ENCODE assay signal across 27 cellular contexts in the genomic region with DNA sequence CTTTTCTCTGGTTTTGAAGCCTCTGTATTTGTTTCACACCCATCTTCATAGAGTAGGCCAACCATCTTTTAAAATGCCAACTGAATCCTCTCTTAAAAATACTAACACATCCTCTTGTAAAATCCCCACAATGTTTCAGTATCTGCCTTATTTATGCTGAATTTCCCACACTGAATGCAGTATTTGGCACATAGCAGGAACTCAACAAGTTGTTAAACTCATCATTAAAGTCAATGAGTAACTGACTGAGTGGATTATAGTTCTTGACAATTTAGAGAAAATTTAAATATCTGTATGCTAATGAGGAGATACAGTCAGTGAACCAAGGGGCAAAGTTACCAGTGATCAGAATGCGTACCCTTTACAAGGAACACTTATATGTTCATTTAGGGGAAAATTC.
A peak's percentile ranks its signal among the peaks of the same experiment; 100 is the strongest.
DNase-seq lines count a peak whose midpoint lies in the region; ATAC-seq and TF ChIP-seq lines count a peak whose summit lies in the region.
"Had no signal": no experiment of that assay in that cellular context is flagged by ENCODE, and none has a peak within 500 bp of the region (broad histone marks: within the 10 kb centered on the region; RNA-seq: fewer than 3 reads in every experiment).

No MANE protein-coding gene starts in this region.

- H3K9me3 Mint-ChIP-seq in mesothelial cell of epicardium (peaks cover 4% of the 10 kb centered on the region), Calu3 (ENCODE audit: low read depth, unreplicated experiment) (peaks cover 2% of the 10 kb centered on the region)

- H3K4me3 Mint-ChIP-seq in mesothelial cell of epicardium (no peak overlapping the region), Calu3 (ENCODE audit: low read depth, unreplicated experiment) (no peak overlapping the region)
- H3K4me3 Mint-ChIP-seq: CD8-positive, alpha-beta memory T cell had no signal

- no peaks in the 10 kb centered on the region for H3K79me2 ChIP-seq in smooth muscle cell (ENCODE audit: low read depth)

- H2AFZ ChIP-seq in smooth muscle cell (ENCODE audit: low read depth), result peak overlapping the region; percentile 56
- H2AFZ ChIP-seq: GM23248 had no signal

- H3K27me3 ChIP-seq in HUES64 (ENCODE audit: insufficient read depth, low read length) (no peaks in the 10 kb centered on the region), smooth muscle cell (ENCODE audit: low read depth) (no peaks in the 10 kb centered on the region)
- H3K27me3 ChIP-seq: SJCRH30 had no signal

- H4K20me1 ChIP-seq in smooth muscle cell (ENCODE audit: low read depth), result no peaks in the 10 kb centered on the region

- H3F3A ChIP-seq in smooth muscle cell (ENCODE audit: low read depth), result peaks cover 3% of the 10 kb centered on the region

- no peaks in the 10 kb centered on the region for H3K9me3 ChIP-seq in HUES64 (ENCODE audit: insufficient read depth, low read depth, low read length)
- no peaks in the 10 kb centered on the region for H3K9me3 ChIP-seq in smooth muscle cell (replicated peaks; ENCODE audit: low read depth)
- H3K9me3 ChIP-seq: SJCRH30 had no signal

- DNase-seq in epithelial cell of proximal tubule (ENCODE audit: low read depth) (peak; percentile 16), mesothelial cell of epicardium (ENCODE audit: low spot score in 2 of 2, unreplicated experiment in 2 of 2) (no peak), smooth muscle cell (lab: John Stamatoyannopoulos, UW; ENCODE audit: unreplicated experiment) (no peak), Calu3 (no peak), NCI-H1694 (lab: John Stamatoyannopoulos, UW) (no peak), CD1c-positive myeloid dendritic cell (ENCODE audit: extremely low spot score) (no peak)
- DNase-seq: C1 segment of cervical spinal cord; CD8-positive, alpha-beta memory T cell; DMS153; DND-41; GM23248; HCEC 1CT; KBM-7; MV-4-11; NCI-H1105 treated with DMSO at 0.1 percent for 48 hours; NCI-H146; NCI-H2029; NCI-H446; NCI-H524 treated with DMSO at 0.1 percent for 48 hours; NCI-H82; NK-92 treated with Interleukin-12 subunit alpha and Interleukin-12 subunit beta, amount 100 ng/mL, for 24 hours; PC-3; SJCRH30 had no signal

- H3K4me3 ChIP-seq in HUES64 (ENCODE audit: low read length) (no peak overlapping the region), epithelial cell of proximal tubule (ENCODE audit: low read depth, low read length) (no peak overlapping the region), smooth muscle cell (no peak overlapping the region)
- H3K4me3 ChIP-seq: GM23248, SJCRH30 had no signal

- H3K27ac Mint-ChIP-seq in mesothelial cell of epicardium (peak overlapping the region; percentile 8), Calu3 (ENCODE audit: unreplicated experiment) (no peak overlapping the region)
- H3K27ac Mint-ChIP-seq: CD8-positive, alpha-beta memory T cell had no signal

- peak overlapping the region; percentile 53; the same call in 1 of the 2 replicates for H3K27ac ChIP-seq in HUES64 (ENCODE audit: low read depth, low read length)
- no peak overlapping the region for H3K27ac ChIP-seq in smooth muscle cell (ENCODE audit: low read depth)
- H3K27ac ChIP-seq: GM23248, SJCRH30 had no signal

- H3K9ac ChIP-seq in HUES64 (ENCODE audit: low read depth, low read length) (no peak overlapping the region), smooth muscle cell (ENCODE audit: low read depth) (no peak overlapping the region)
- H3K9ac ChIP-seq: GM23248 had no signal

- H3K27me3 Mint-ChIP-seq in mesothelial cell of epicardium (ENCODE audit: low read depth) (no peaks in the 10 kb centered on the region), Calu3 (ENCODE audit: unreplicated experiment) (no peaks in the 10 kb centered on the region)
- H3K27me3 Mint-ChIP-seq: CD8-positive, alpha-beta memory T cell had no signal

- no peak for TF ChIP-seq CTCF in epithelial cell of proximal tubule (conservative IDR thresholded peaks at IDR 0.05; ENCODE audit: low read depth, low read length)
- no peak for TF ChIP-seq CTCF in mesothelial cell of epicardium (IDR thresholded peaks at IDR 0.05; ENCODE audit: unreplicated experiment)
- no peak for TF ChIP-seq CTCF in smooth muscle cell (IDR thresholded peaks at IDR 0.05; ENCODE audit: borderline replicate concordance, insufficient read depth, poor library complexity, severe bottlenecking)
- TF ChIP-seq CTCF in Calu3 (IDR thresholded peaks at IDR 0.05; ENCODE audit: unreplicated experiment), result no peak

- WGBS in HUES64, result 100% methylated on average over 1 of the region's 1 CpG
- 100% methylated on average over 1 of the region's 1 CpG for WGBS in smooth muscle cell (ENCODE audit: low lambda C conversion rate)

- intact Hi-C loops in Calu3 (cut with micrococcal nuclease; ENCODE audit: unreplicated experiment), result no loop called here

- no TSS peak for BruUV-seq in Calu3 (replicated peaks; lab: Mats Ljungman, UMichigan)

- H3K4me1 ChIP-seq in HUES64 (ENCODE audit: insufficient read depth, low read length) (peaks cover 42% of the 10 kb centered on the region), smooth muscle cell (ENCODE audit: low read depth) (peaks cover 22% of the 10 kb centered on the region)

- H3K36me3 ChIP-seq in HUES64 (ENCODE audit: insufficient read depth, low read length) (no peaks in the 10 kb centered on the region), smooth muscle cell (ENCODE audit: low read depth) (no peaks in the 10 kb centered on the region)
- H3K36me3 ChIP-seq: SJCRH30 had no signal

- H3K4me2 ChIP-seq in smooth muscle cell, result no peak overlapping the region

- no peak for ATAC-seq in esophagus mucosa
- ATAC-seq: PC-3, Right ventricle myocardium inferior, SK-N-SH treated with all-trans-retinoic acid at 6 μM for 48 hours had no signal

- H3K36me3 Mint-ChIP-seq in mesothelial cell of epicardium (peaks cover 5% of the 10 kb centered on the region), Calu3 (ENCODE audit: insufficient read depth, unreplicated experiment) (no peaks in the 10 kb centered on the region)
- H3K36me3 Mint-ChIP-seq: CD8-positive, alpha-beta memory T cell had no signal

- H3K4me1 Mint-ChIP-seq in mesothelial cell of epicardium (peaks cover 19% of the 10 kb centered on the region), Calu3 (ENCODE audit: low read depth, unreplicated experiment) (no peaks in the 10 kb centered on the region)
- H3K4me1 Mint-ChIP-seq: CD8-positive, alpha-beta memory T cell had no signal

- CTCF ChIA-PET in Calu3 (lab: Charles Lee), result no interaction called here
